ENCODE assay signal across 8 cellular contexts in genomic region chr12:130026608-130027176, GRCh38.
DNase-seq lines count a peak whose midpoint lies in the region; ATAC-seq and TF ChIP-seq lines count a peak whose summit lies in the region.

No MANE protein-coding gene starts in this region.

- H3K27me3 ChIP-seq in RWPE2 (ENCODE audit: insufficient read depth, poor library complexity, severe bottlenecking), result peaks cover 11% of the 10 kb centered on the region
- H3K27me3 ChIP-seq in spleen (replicated peaks in 1 of 7), result peaks cover 0 to 54% (median 0%) of the 10 kb centered on the region in 7 donors

- H3K9me3 ChIP-seq in RWPE2 (ENCODE audit: severe bottlenecking), result no peaks in the 10 kb centered on the region
- H3K9me3 ChIP-seq in spleen, result no peaks in the 10 kb centered on the region

- 54 to 57% (median 56%) methylated on average over 15 of the region's 15 CpGs for WGBS in spleen, 5 donors

- no peak overlapping the region for H3K27ac Mint-ChIP-seq in HFFc6

- no peaks in the 10 kb centered on the region for H3K36me3 Mint-ChIP-seq in HFFc6 (ENCODE audit: low read depth)

- intact Hi-C loops in spleen (cut with DNase I; ENCODE audit: low total_unique reads), result no loop called here

- no peak overlapping the region for H3K4me3 ChIP-seq in RWPE2 (ENCODE audit: severe bottlenecking)
- H3K4me3 ChIP-seq in epithelial cell of esophagus (ENCODE audit: low read length), result no peak overlapping the region
- no peak overlapping the region for H3K4me3 ChIP-seq in spleen

- DNase-seq in DMS53 (lab: John Stamatoyannopoulos, UW) (peak; percentile 78), HFFc6 (no peak), RWPE2 (ENCODE audit: low spot score) (no peak), epithelial cell of esophagus (ENCODE audit: low read depth) (peak; percentile 47), spleen (no peak)

- H3K9me3 Mint-ChIP-seq in HFFc6, result peaks cover 15% of the 10 kb centered on the region; the same call in 1 of the 2 replicates

- no peak overlapping the region for H3K4me3 Mint-ChIP-seq in HFFc6

- ATAC-seq in RWPE2 (ENCODE audit: low read depth) (peak; percentile 66; the same call in 2 of the 3 replicates), HG03457 (IDR thresholded peaks at IDR 0.05; ENCODE audit: unreplicated experiment) (no peak), GM21529 (IDR thresholded peaks at IDR 0.05; ENCODE audit: unreplicated experiment) (no peak), HG02970 (IDR thresholded peaks at IDR 0.05; ENCODE audit: low FRiP score, unreplicated experiment) (no peak)

- H3K27ac ChIP-seq in RWPE2 (ENCODE audit: poor library complexity, severe bottlenecking), result no peak overlapping the region
- H3K27ac ChIP-seq in spleen, result no peak overlapping the region

- no peaks in the 10 kb centered on the region for H3K4me1 Mint-ChIP-seq in HFFc6 (ENCODE audit: low read depth)

- no peaks in the 10 kb centered on the region for H3K4me1 ChIP-seq in RWPE2 (ENCODE audit: insufficient read depth, poor library complexity, severe bottlenecking)
- no peaks in the 10 kb centered on the region for H3K4me1 ChIP-seq in spleen

- no peak for TF ChIP-seq POLR2A in spleen (IDR thresholded peaks at IDR 0.05)

- H3K36me3 ChIP-seq in RWPE2 (ENCODE audit: low read depth) (no peaks in the 10 kb centered on the region), spleen (no peaks in the 10 kb centered on the region)

- peaks cover 4% of the 10 kb centered on the region for H3K27me3 Mint-ChIP-seq in HFFc6 (ENCODE audit: insufficient read depth)

- TF ChIP-seq CTCF in HFFc6 (IDR thresholded peaks at IDR 0.05), result peak; percentile 70
- TF ChIP-seq CTCF in RWPE2 (IDR thresholded peaks at IDR 0.05; ENCODE audit: poor library complexity, severe bottlenecking), result peak; percentile 88
- TF ChIP-seq CTCF in epithelial cell of esophagus (IDR thresholded peaks at IDR 0.05; ENCODE audit: insufficient read depth, low read depth, low read length, missing control alignments), result peak; percentile 65
- peak in 6 of 11 experiments; percentile 10 to 55 (median 43) for TF ChIP-seq CTCF in spleen (IDR thresholded peaks at IDR 0.05 in 8 of 11, conservative IDR thresholded peaks at IDR 0.05 in 3 of 11)

Comparison
In these comparisons a context has a peak if more than half of its experiments do, and no peak if none do; other contexts are left out.
1. DNase-seq: peak in DMS53 (single experiment) and epithelial cell of esophagus (single experiment); none in HFFc6 (single experiment), RWPE2 (single experiment) and spleen (single experiment).
2. Peak in every context shown above with its lines, with median percentiles within 50 percentile points of each other: CTCF ChIP-seq.